Comparison of ENCODE assay signal across 8 cellular contexts in genomic region chrX:138128025-138128671, GRCh38.
DNase-seq lines count a peak whose midpoint lies in the region; ATAC-seq, FAIRE-seq and TF ChIP-seq lines count a peak whose summit lies in the region.

No MANE protein-coding gene starts in this region.

- no peak overlapping the region for H3K4me3 ChIP-seq in BE2C (ENCODE audit: low read depth, low read length)
- H3K4me3 ChIP-seq in HCT116 (replicated peaks in 1 of 2; ENCODE audit: low read depth in 1 of 2, low read length in 2 of 2): no peak overlapping the region
- H3K4me3 ChIP-seq in kidney epithelial cell (ENCODE audit: low read depth, low read length): no peak overlapping the region

- H4K20me1 ChIP-seq in HCT116 (ENCODE audit: insufficient read depth): no peaks in the 10 kb centered on the region

- no peaks in the 10 kb centered on the region for H3K36me3 ChIP-seq in BE2C
- H3K36me3 ChIP-seq in HCT116 (ENCODE audit: control insufficient read depth in 1 of 2, insufficient read depth in 2 of 2, low read length in 2 of 2): no peaks in the 10 kb centered on the region
- H3K36me3 ChIP-seq in kidney epithelial cell (ENCODE audit: control insufficient read depth, insufficient read depth, low read length): no peaks in the 10 kb centered on the region

- H3K27ac Mint-ChIP-seq in WTC11: no peak overlapping the region

- DNase-seq in BE2C: no peak
- peak; percentile 10 for DNase-seq in GM10266 (ENCODE audit: extremely low spot score)
- DNase-seq in HCT116 (ENCODE audit: low read depth, low spot score): peak; percentile 1
- peak; percentile 29 for DNase-seq in M059J (ENCODE audit: low read depth)
- DNase-seq in WTC11 (ENCODE audit: low spot score): no peak
- DNase-seq in kidney epithelial cell (ENCODE audit: low read depth): no peak
- peak; percentile 8 for DNase-seq in urothelium cell line (ENCODE audit: low spot score)
- no peak for DNase-seq in activated naive CD4-positive, alpha-beta T cell (lab: John Stamatoyannopoulos, UW)

- TF ChIP-seq CTCF in BE2C (IDR thresholded peaks at IDR 0.05; ENCODE audit: low read depth, low read length) (peak; percentile 62), GM10266 (IDR thresholded peaks at IDR 0.05; ENCODE audit: control insufficient read depth, insufficient read depth, low read depth, missing control alignments) (peak; percentile 66), HCT116 (IDR thresholded peaks at IDR 0.05 in 2 of 3, conservative IDR thresholded peaks at IDR 0.05 in 1 of 3; ENCODE audit: borderline replicate concordance in 1 of 3, insufficient read depth in 1 of 3, low read depth in 2 of 3, low read length in 2 of 3) (peak in 2 of 3 experiments; percentile 21 to 47; a peak in 2 of 6 replicates), WTC11 (IDR thresholded peaks at IDR 0.05) (peak; percentile 41; the same call in 1 of the 2 replicates), kidney epithelial cell (IDR thresholded peaks at IDR 0.05; ENCODE audit: insufficient read depth, low read length, poor library complexity, severe bottlenecking) (peak; percentile 63)

- H3K4me3 Mint-ChIP-seq in WTC11: no peak overlapping the region

- H3K9me3 Mint-ChIP-seq in WTC11: no peaks in the 10 kb centered on the region

- BruUV-seq in HCT116 (replicated peaks; lab: Mats Ljungman, UMichigan): no TSS peak

- H2AFZ ChIP-seq in HCT116 (ENCODE audit: low read depth, low read length, poor library complexity, severe bottlenecking): no peak overlapping the region

- H3K9me3 ChIP-seq in BE2C (no peaks in the 10 kb centered on the region), HCT116 (ENCODE audit: control insufficient read depth in 1 of 2, insufficient read depth in 1 of 2, low read depth in 1 of 2, low read length in 2 of 2) (no peaks in the 10 kb centered on the region)

- no peak; the same call in 1 of the 2 replicates for TF ChIP-seq RAD21 in HCT116 (IDR thresholded peaks at IDR 0.05; ENCODE audit: low read depth)

- no peak for FAIRE-seq in urothelium cell line (lab: Jason Lieb, UNC)

- no peaks in the 10 kb centered on the region for H3K36me3 Mint-ChIP-seq in WTC11

- peaks cover 2% of the 10 kb centered on the region; the same call in 1 of the 2 replicates for H3K27me3 Mint-ChIP-seq in WTC11 (ENCODE audit: low read depth)

- no peaks in the 10 kb centered on the region for H3K4me1 ChIP-seq in BE2C
- no peaks in the 10 kb centered on the region for H3K4me1 ChIP-seq in HCT116 (ENCODE audit: control insufficient read depth in 1 of 2, insufficient read depth in 2 of 2, low read length in 2 of 2)

- ATAC-seq in HCT116 (no peak), WTC11 (peak; percentile 91)

- TF ChIP-seq POLR2A in HCT116 (IDR thresholded peaks at IDR 0.05; ENCODE audit: borderline replicate concordance, extremely low read depth, insufficient read depth, insufficient read length): no peak

- intact Hi-C loops in HCT116 (cut with micrococcal nuclease): loop anchor here (2.0 to 5.0 kb wide), 2 partner anchors 617 to 1429 kb away; no protein-coding TSS in a partner anchor

- RAD21 ChIA-PET in HCT116 (lab: Charles Lee; ENCODE audit: low non-redundant PET in 1 of 2, low total read pairs in 2 of 2, uncharacterized antibody in 2 of 2, unreplicated experiment in 2 of 2): no interaction called here

- H3K4me1 Mint-ChIP-seq in WTC11: peaks cover 13% of the 10 kb centered on the region

- no peaks in the 10 kb centered on the region for H3K79me2 ChIP-seq in HCT116 (ENCODE audit: insufficient read depth, low read length)

- CTCF ChIA-PET in HCT116 (lab: Charles Lee) (no interaction called here), WTC11 (lab: Charles Lee) (interaction anchor here (0.5 to 1.9 kb wide), 10 partner anchors 11 to 962 kb away, joined by 3 to 7 read pairs (median 4); no protein-coding TSS in a partner anchor)

- POLR2A ChIA-PET in HCT116 (lab: Charles Lee): no interaction called here
- POLR2A ChIA-PET in WTC11 (lab: Charles Lee): no interaction called here

- H3K9ac ChIP-seq in HCT116 (ENCODE audit: low read length): no peak overlapping the region

- H3K9me2 ChIP-seq in HCT116 (ENCODE audit: insufficient read depth): no peaks in the 10 kb centered on the region

- no peak overlapping the region for H3K4me2 ChIP-seq in HCT116 (ENCODE audit: low read length)

- H3K27ac ChIP-seq in HCT116 (ENCODE audit: low read depth, low read length): no peak overlapping the region

- H3K27me3 ChIP-seq in BE2C (no peaks in the 10 kb centered on the region), HCT116 (ENCODE audit: insufficient read depth, low read length) (no peaks in the 10 kb centered on the region), kidney epithelial cell (ENCODE audit: control insufficient read depth, insufficient read depth, low read length) (no peaks in the 10 kb centered on the region)

TF ChIP-seq in HCT116, 20 proteins besides CTCF, POLR2A, EP300 and RAD21 (continues in another document):
- TF ChIP-seq TCF7L2 (IDR thresholded peaks at IDR 0.05; ENCODE audit: borderline replicate concordance, extremely low read depth, insufficient read depth, insufficient read length) (no peak), CEBPB (IDR thresholded peaks at IDR 0.05; ENCODE audit: low read depth) (no peak), YY1 (IDR thresholded peaks at IDR 0.05; ENCODE audit: extremely low read depth, insufficient replicate concordance, low read depth, low read length) (no peak), SP1 (IDR thresholded peaks at IDR 0.05; ENCODE audit: low read depth) (no peak), EZH2phosphoT487 (IDR thresholded peaks at IDR 0.05; ENCODE audit: borderline replicate concordance) (no peak)
- TF ChIP-seq, protein P1, sequence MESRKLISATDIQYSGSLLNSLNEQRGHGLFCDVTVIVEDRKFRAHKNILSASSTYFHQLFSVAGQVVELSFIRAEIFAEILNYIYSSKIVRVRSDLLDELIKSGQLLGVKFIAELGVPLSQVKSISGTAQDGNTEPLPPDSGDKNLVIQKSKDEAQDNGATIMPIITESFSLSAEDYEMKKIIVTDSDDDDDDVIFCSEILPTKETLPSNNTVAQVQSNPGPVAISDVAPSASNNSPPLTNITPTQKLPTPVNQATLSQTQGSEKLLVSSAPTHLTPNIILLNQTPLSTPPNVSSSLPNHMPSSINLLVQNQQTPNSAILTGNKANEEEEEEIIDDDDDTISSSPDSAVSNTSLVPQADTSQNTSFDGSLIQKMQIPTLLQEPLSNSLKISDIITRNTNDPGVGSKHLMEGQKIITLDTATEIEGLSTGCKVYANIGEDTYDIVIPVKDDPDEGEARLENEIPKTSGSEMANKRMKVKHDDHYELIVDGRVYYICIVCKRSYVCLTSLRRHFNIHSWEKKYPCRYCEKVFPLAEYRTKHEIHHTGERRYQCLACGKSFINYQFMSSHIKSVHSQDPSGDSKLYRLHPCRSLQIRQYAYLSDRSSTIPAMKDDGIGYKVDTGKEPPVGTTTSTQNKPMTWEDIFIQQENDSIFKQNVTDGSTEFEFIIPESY (IDR thresholded peaks at IDR 0.05; ENCODE audit: extremely low read depth, insufficient replicate concordance, low read length): no peak

TF ChIP-seq in WTC11, 78 proteins besides CTCF, POLR2A, EP300 and RAD21:
- no peak for TF ChIP-seq ELF4 (CRISPR knock-in tag; IDR thresholded peaks at IDR 0.05; ENCODE audit: low read depth)
- TF ChIP-seq GABPB1 (CRISPR knock-in tag; IDR thresholded peaks at IDR 0.05): no peak

Comparison
In these comparisons a context has a peak if more than half of its experiments do, and no peak if none do; other contexts are left out.
1. DNase-seq: peak in GM10266 (single experiment), HCT116 (single experiment), M059J (single experiment) and urothelium cell line (single experiment); none in BE2C (single experiment), WTC11 (single experiment), kidney epithelial cell (single experiment) and activated naive CD4-positive, alpha-beta T cell (0 of 4).
2. Peak in every context shown above with its lines, with median percentiles within 50 percentile points of each other: CTCF ChIP-seq.